Comparison of ENCODE assay signal across 8 cellular contexts in genomic region chr1:116418091-116418830, GRCh38. TPM values are rescaled to one million over a fixed set of nuclear protein-coding genes. Genes with fewer than 3 reads are reported as not detected.
A peak's percentile ranks its signal among the peaks of the same experiment; 100 is the strongest.
DNase-seq lines count a peak whose midpoint lies in the region; ATAC-seq lines count a peak whose summit lies in the region.

No MANE protein-coding gene starts in this region.

- H2AK5ac ChIP-seq in mesenchymal stem cell (ENCODE audit: low read length, severe bottlenecking) = peak overlapping the region; percentile 11

- H3K27me3 Mint-ChIP-seq in activated CD8-positive, alpha-beta T cell treated with anti-CD3 and anti-CD28 coated beads, Interleukin-2, amount 10 ng/mL, durations not matched to agents 7 days and 5 days (ENCODE audit: low read depth) = peaks cover 7% of the 10 kb centered on the region

- ATAC-seq in HG03442 (IDR thresholded peaks at IDR 0.05; ENCODE audit: unreplicated experiment) = peak; percentile 78
- peak; percentile 94 for ATAC-seq in activated CD8-positive, alpha-beta T cell treated with anti-CD3 and anti-CD28 coated beads, Interleukin-2, amount 10 ng/mL, durations not matched to agents 7 days and 5 days

- H3K36me3 ChIP-seq in BLaER1 treated with 17β-estradiol and CSF1 and Interleukin-3, amounts not matched to agents 10 nM and 100 nM = no peaks in the 10 kb centered on the region
- no peaks in the 10 kb centered on the region for H3K36me3 ChIP-seq in effector memory CD4-positive, alpha-beta T cell (ENCODE audit: control insufficient read depth, insufficient read depth, low read length)
- H3K36me3 ChIP-seq in mesenchymal stem cell (ENCODE audit: control insufficient read depth in 1 of 2, insufficient read depth in 2 of 2, low read depth in 1 of 2, low read length in 2 of 2) = no peaks in the 10 kb centered on the region

- peaks cover 19% of the 10 kb centered on the region for H3K36me3 Mint-ChIP-seq in activated CD8-positive, alpha-beta T cell treated with anti-CD3 and anti-CD28 coated beads, Interleukin-2, amount 10 ng/mL, durations not matched to agents 7 days and 5 days (ENCODE audit: low read depth)

- peaks cover 9 to 27% (median 18%) of the 10 kb centered on the region in 10 experiments for H3K4me1 ChIP-seq in BLaER1 treated with 17β-estradiol and CSF1 and Interleukin-3, amounts not matched to agents 10 nM and 100 nM
- H3K4me1 ChIP-seq in effector memory CD4-positive, alpha-beta T cell (ENCODE audit: control insufficient read depth, insufficient read depth, low read length, poor library complexity, severe bottlenecking) = peaks cover 10% of the 10 kb centered on the region
- H3K4me1 ChIP-seq in mesenchymal stem cell (ENCODE audit: control insufficient read depth, insufficient read depth, low read depth, low read length) = peaks cover 7% of the 10 kb centered on the region

- peak overlapping the region; percentile 84 for H4K91ac ChIP-seq in mesenchymal stem cell (ENCODE audit: low read length)

- peak overlapping the region; percentile 92 for H3K27ac Mint-ChIP-seq in activated CD8-positive, alpha-beta T cell treated with anti-CD3 and anti-CD28 coated beads, Interleukin-2, amount 10 ng/mL, durations not matched to agents 7 days and 5 days

- peak overlapping the region; percentile 81 to 93 for H3K18ac ChIP-seq in mesenchymal stem cell (ENCODE audit: low read depth in 1 of 2, low read length in 2 of 2)

- no peak overlapping the region for H2BK5ac ChIP-seq in mesenchymal stem cell (ENCODE audit: low read depth, low read length, poor library complexity, severe bottlenecking)

- peaks cover 7% of the 10 kb centered on the region for H3K79me1 ChIP-seq in mesenchymal stem cell (replicated peaks; ENCODE audit: low read length, poor library complexity, severe bottlenecking)

- peak overlapping the region; percentile 76 to 89 (median 84) for H3K9ac ChIP-seq in BLaER1 treated with 17β-estradiol and CSF1 and Interleukin-3, amounts not matched to agents 10 nM and 100 nM
- peak overlapping the region; percentile 95 for H3K9ac ChIP-seq in mesenchymal stem cell (ENCODE audit: low read length)

- no peaks in the 10 kb centered on the region for H3K9me3 ChIP-seq in BLaER1 treated with 17β-estradiol and CSF1 and Interleukin-3, amounts not matched to agents 10 nM and 100 nM (replicated peaks in 1 of 11)
- H3K9me3 ChIP-seq in effector memory CD4-positive, alpha-beta T cell (ENCODE audit: control insufficient read depth, low read length) = no peaks in the 10 kb centered on the region
- no peaks in the 10 kb centered on the region for H3K9me3 ChIP-seq in mesenchymal stem cell (ENCODE audit: control insufficient read depth, low read length)

- peaks cover 68% of the 10 kb centered on the region for H3K4me1 Mint-ChIP-seq in activated CD8-positive, alpha-beta T cell treated with anti-CD3 and anti-CD28 coated beads, Interleukin-2, amount 10 ng/mL, durations not matched to agents 7 days and 5 days (ENCODE audit: low read depth)

- peak overlapping the region; percentile 31 for H2BK15ac ChIP-seq in mesenchymal stem cell (ENCODE audit: low read depth, poor library complexity, severe bottlenecking)

- H3K9me3 Mint-ChIP-seq in activated CD8-positive, alpha-beta T cell treated with anti-CD3 and anti-CD28 coated beads, Interleukin-2, amount 10 ng/mL, durations not matched to agents 7 days and 5 days (ENCODE audit: insufficient read depth) = no peaks in the 10 kb centered on the region

- peak overlapping the region; percentile 69 to 97 (median 91) for H3K4me2 ChIP-seq in BLaER1 treated with 17β-estradiol and CSF1 and Interleukin-3, amounts not matched to agents 10 nM and 100 nM
- H3K4me2 ChIP-seq in mesenchymal stem cell (ENCODE audit: low read length, poor library complexity, severe bottlenecking) = peak overlapping the region; percentile 52

- DNase-seq in GM19240 (ENCODE audit: insufficient read length, low spot score) = peak; percentile 38
- peak; percentile 96 for DNase-seq in NCI-H748 (lab: John Stamatoyannopoulos, UW; ENCODE audit: unreplicated experiment)
- peak; percentile 90 for DNase-seq in activated CD8-positive, alpha-beta T cell treated with anti-CD3 and anti-CD28 coated beads, Interleukin-2, amount 10 ng/mL, durations not matched to agents 7 days and 5 days
- peak; percentile 74 to 81 (median 78) for DNase-seq in effector memory CD4-positive, alpha-beta T cell
- DNase-seq in mesenchymal stem cell = peak; percentile 74
- DNase-seq in stimulated activated CD8-positive, alpha-beta memory T cell treated with anti-CD3 and anti-CD28 coated beads, Interleukin-12 subunit alpha, Interleukin-12 subunit beta, amount 100 ng/mL, for 24 hours (ENCODE audit: extremely low read depth) = peak; percentile 63

- CTCF ChIA-PET in activated CD8-positive, alpha-beta T cell treated with anti-CD3 and anti-CD28 coated beads, Interleukin-2, amount 10 ng/mL, durations not matched to agents 7 days and 5 days (lab: Charles Lee) = interaction anchor here (0.8 to 3.3 kb wide), 9 partner anchors 12 to 279 kb away, joined by 3 to 15 read pairs (median 4); no protein-coding TSS in a partner anchor

- POLR2A ChIA-PET in activated CD8-positive, alpha-beta T cell treated with anti-CD3 and anti-CD28 coated beads, Interleukin-2, amount 10 ng/mL, durations not matched to agents 7 days and 5 days (lab: Charles Lee) = interaction anchor here (0.6 to 3.0 kb wide), 10 partner anchors 11 to 642 kb away, joined by 3 to 27 read pairs (median 4); partner anchors contain the start of genes ATP1A1 and TTF2

- peak overlapping the region; percentile 58 to 89 (median 74) for H3K4me3 ChIP-seq in BLaER1 treated with 17β-estradiol and CSF1 and Interleukin-3, amounts not matched to agents 10 nM and 100 nM
- H3K4me3 ChIP-seq in effector memory CD4-positive, alpha-beta T cell (ENCODE audit: insufficient read depth, low read depth, low read length, poor library complexity, severe bottlenecking) = peak overlapping the region; percentile 75
- peak overlapping the region; percentile 68 to 96 for H3K4me3 ChIP-seq in mesenchymal stem cell (ENCODE audit: insufficient read depth in 1 of 2, low read depth in 1 of 2, low read length in 2 of 2)

- peak overlapping the region in 1 of 2 experiments; percentile 48 for H3K23ac ChIP-seq in mesenchymal stem cell (ENCODE audit: low read length in 2 of 2)

- no peaks in the 10 kb centered on the region; a peak in 2 of 22 replicates for H3K27me3 ChIP-seq in BLaER1 treated with 17β-estradiol and CSF1 and Interleukin-3, amounts not matched to agents 10 nM and 100 nM
- H3K27me3 ChIP-seq in effector memory CD4-positive, alpha-beta T cell (replicated peaks; ENCODE audit: control insufficient read depth, insufficient read depth, low read length, poor library complexity, severe bottlenecking) = no peaks in the 10 kb centered on the region
- H3K27me3 ChIP-seq in mesenchymal stem cell (ENCODE audit: control insufficient read depth in 1 of 2, insufficient read depth in 1 of 2, low read length in 2 of 2) = no peaks in the 10 kb centered on the region

- peak overlapping the region; percentile 82 to 90 for H3K4ac ChIP-seq in mesenchymal stem cell (ENCODE audit: low read depth in 1 of 2, low read length in 2 of 2)

- H3K4me3 Mint-ChIP-seq in activated CD8-positive, alpha-beta T cell treated with anti-CD3 and anti-CD28 coated beads, Interleukin-2, amount 10 ng/mL, durations not matched to agents 7 days and 5 days = peak overlapping the region; percentile 90

- WGBS in mesenchymal stem cell = 2% methylated on average over 48 of the region's 48 CpGs

- H2AFZ ChIP-seq in mesenchymal stem cell (ENCODE audit: low read depth, low read length) = peak overlapping the region; percentile 96

- peak overlapping the region in 1 of 2 experiments; percentile 95 for H3K14ac ChIP-seq in mesenchymal stem cell (ENCODE audit: low read length in 2 of 2)

- H4K20me1 ChIP-seq in BLaER1 treated with 17β-estradiol and CSF1 and Interleukin-3, amounts not matched to agents 10 nM and 100 nM = no peaks in the 10 kb centered on the region

- peak overlapping the region; percentile 33 to 83 (median 78); a peak in 21 of 22 replicates for H3K27ac ChIP-seq in BLaER1 treated with 17β-estradiol and CSF1 and Interleukin-3, amounts not matched to agents 10 nM and 100 nM
- H3K27ac ChIP-seq in effector memory CD4-positive, alpha-beta T cell (ENCODE audit: insufficient read depth, low read length, poor library complexity, severe bottlenecking) = peak overlapping the region; percentile 87
- H3K27ac ChIP-seq in mesenchymal stem cell (ENCODE audit: low read length, poor library complexity, severe bottlenecking) = no peak overlapping the region

- peak overlapping the region; percentile 100 for H4K8ac ChIP-seq in mesenchymal stem cell (ENCODE audit: low read length)

- peak overlapping the region in 1 of 2 experiments; percentile 23 for H2BK12ac ChIP-seq in mesenchymal stem cell (ENCODE audit: low read length in 2 of 2)

- no peak overlapping the region for H2BK120ac ChIP-seq in mesenchymal stem cell (ENCODE audit: low read depth, low read length)

RNA-seq across cellular contexts. Expression of gene ATP1A1, which starts 45.2 kb away (rescaled TPM):
- 100 to 1,000 TPM; 203 to 204 TPM for total RNA-seq in activated CD8-positive, alpha-beta T cell treated with anti-CD3 and anti-CD28 coated beads, Interleukin-2, amount 10 ng/mL, durations not matched to agents 7 days and 5 days
- 128 TPM for polyA plus RNA-seq in mesenchymal stem cell (2013, experiment 1 of 2)
- polyA plus RNA-seq in mesenchymal stem cell (2013, experiment 2 of 2) = 126 TPM

Comparison
In these comparisons a context has a peak if more than half of its experiments do, and no peak if none do; other contexts are left out.
1. DNase-seq: peak in every context shown above with its lines; median percentile 96 in NCI-H748; 90 in activated CD8-positive, alpha-beta T cell treated with anti-CD3 and anti-CD28 coated beads, Interleukin-2, amount 10 ng/mL, durations not matched to agents 7 days and 5 days; 78 in effector memory CD4-positive, alpha-beta T cell; 74 in mesenchymal stem cell; 63 in stimulated activated CD8-positive, alpha-beta memory T cell treated with anti-CD3 and anti-CD28 coated beads, Interleukin-12 subunit alpha, Interleukin-12 subunit beta, amount 100 ng/mL, for 24 hours; 38 in GM19240.